In genomic region chr16:50229149-50229726, GRCh38 we compare ENCODE assay signal across 1 cellular context.
TF ChIP-seq lines count a peak whose summit lies in the region.

No MANE protein-coding gene starts in this region.

TF ChIP-seq in K562, 482 proteins besides CTCF, POLR2A, EP300 and RAD21 (continued from another document):
- TF ChIP-seq, protein P1, sequence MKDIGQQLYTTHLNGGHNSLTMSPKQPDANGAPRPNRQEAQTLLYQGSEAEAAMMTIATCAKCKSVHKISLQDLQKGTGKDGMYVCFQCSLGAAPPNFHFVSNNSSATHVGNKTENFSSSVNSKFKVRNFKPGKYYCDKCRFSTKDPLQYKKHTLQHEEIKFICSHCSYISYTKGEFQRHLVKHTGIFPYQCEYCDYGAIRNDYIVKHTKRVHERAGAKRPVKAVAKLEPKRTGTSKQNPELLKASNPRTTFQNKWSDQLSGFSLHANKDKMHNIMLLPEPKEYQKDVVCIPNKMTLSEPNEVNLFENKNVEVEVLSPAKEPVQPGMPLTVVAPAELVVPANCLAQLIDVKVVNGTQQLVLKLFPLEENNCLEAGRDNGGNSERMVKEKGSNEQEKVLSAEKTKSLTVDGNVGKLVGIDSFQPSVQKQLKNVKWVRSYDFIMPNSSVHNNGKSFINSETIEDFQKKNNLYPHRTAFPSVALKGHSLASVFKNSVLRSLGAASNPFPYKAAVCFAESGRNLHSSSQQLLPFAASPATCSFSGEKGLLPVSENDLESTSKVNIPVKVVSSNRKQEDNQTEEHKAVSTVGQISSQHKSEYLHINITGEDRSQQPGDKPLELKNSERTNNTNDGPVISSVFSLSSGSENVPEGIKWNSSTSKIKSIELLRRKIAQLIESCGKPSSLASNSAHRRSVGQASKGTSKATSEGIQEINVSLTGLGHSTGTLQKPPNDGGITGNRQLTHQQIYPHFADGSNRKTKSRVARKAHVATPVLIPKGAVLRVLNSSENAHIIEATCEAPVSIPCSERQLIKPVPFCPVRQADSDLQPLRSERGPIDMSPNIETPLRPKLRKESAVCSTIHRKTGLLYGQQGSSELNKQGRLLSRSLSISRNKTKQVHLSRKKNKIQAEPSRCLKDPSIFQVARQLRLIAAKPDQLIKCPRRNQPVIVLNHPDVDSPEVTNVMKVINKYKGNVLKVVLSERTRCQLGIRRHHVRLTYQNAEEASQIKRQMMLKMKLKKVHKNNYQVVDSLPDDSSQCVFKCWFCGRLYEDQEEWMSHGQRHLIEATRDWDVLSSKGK (CRISPR knock-in tag; IDR thresholded peaks at IDR 0.05) = no peak
- peak; percentile 14; the same call in 1 of the 2 replicates for TF ChIP-seq BCOR (IDR thresholded peaks at IDR 0.05)
- no peak for TF ChIP-seq TCF15 (CRISPR knock-in tag; IDR thresholded peaks at IDR 0.05)
- no peak for TF ChIP-seq PTTG1 (tag; IDR thresholded peaks at IDR 0.05; ENCODE audit: low read depth)
- TF ChIP-seq OTX1 (CRISPR knock-in tag; IDR thresholded peaks at IDR 0.05) = no peak
- 0 out of 2 replicates have a peak, but pooled peaks have one; percentile 47 for TF ChIP-seq NBN (IDR thresholded peaks at IDR 0.05; ENCODE audit: low read depth)
- TF ChIP-seq ZC3H11A (IDR thresholded peaks at IDR 0.05; ENCODE audit: low read depth, low read length) = no peak
- no peak for TF ChIP-seq U2AF1 (optimal IDR thresholded peaks at IDR 0.05; ENCODE audit: low read depth, low read length)
- TF ChIP-seq SMARCA4 (IDR thresholded peaks at IDR 0.05) = 0 out of 2 replicates have a peak, but pooled peaks have one; percentile 12
- TF ChIP-seq HNRNPLL (IDR thresholded peaks at IDR 0.05; ENCODE audit: low read depth, low read length, poor library complexity, severe bottlenecking) = peak; percentile 73
- no peak for TF ChIP-seq SAP30 (IDR thresholded peaks at IDR 0.05; ENCODE audit: borderline replicate concordance, insufficient read depth, low read depth, low read length, poor library complexity, severe bottlenecking)
- TF ChIP-seq SMARCE1 (IDR thresholded peaks at IDR 0.05) = 0 out of 2 replicates have a peak, but pooled peaks have one; percentile 34
- TF ChIP-seq ASH1L (IDR thresholded peaks at IDR 0.05; ENCODE audit: borderline replicate concordance, low read depth, partially characterized antibody) = peak; percentile 36
- TF ChIP-seq SIN3A (IDR thresholded peaks at IDR 0.05; ENCODE audit: borderline replicate concordance in 2 of 2, control insufficient read depth in 1 of 2, low read depth in 2 of 2, low read length in 2 of 2) = no peak
- TF ChIP-seq ZNF354B (CRISPR knock-in tag; IDR thresholded peaks at IDR 0.05) = no peak
- TF ChIP-seq FOXJ3 (CRISPR knock-in tag; IDR thresholded peaks at IDR 0.05) = no peak
TF ChIP-seq in K562: peak in this region for 38.
